Comparison of ENCODE assay signal across 8 cellular contexts in genomic region chr6:160991411-160992322, GRCh38. TPM values are rescaled to one million over a fixed set of nuclear protein-coding genes. Genes with fewer than 3 reads are reported as not detected.
DNase-seq lines count a peak whose midpoint lies in the region; ATAC-seq and TF ChIP-seq lines count a peak whose summit lies in the region.

A gene with protein sequence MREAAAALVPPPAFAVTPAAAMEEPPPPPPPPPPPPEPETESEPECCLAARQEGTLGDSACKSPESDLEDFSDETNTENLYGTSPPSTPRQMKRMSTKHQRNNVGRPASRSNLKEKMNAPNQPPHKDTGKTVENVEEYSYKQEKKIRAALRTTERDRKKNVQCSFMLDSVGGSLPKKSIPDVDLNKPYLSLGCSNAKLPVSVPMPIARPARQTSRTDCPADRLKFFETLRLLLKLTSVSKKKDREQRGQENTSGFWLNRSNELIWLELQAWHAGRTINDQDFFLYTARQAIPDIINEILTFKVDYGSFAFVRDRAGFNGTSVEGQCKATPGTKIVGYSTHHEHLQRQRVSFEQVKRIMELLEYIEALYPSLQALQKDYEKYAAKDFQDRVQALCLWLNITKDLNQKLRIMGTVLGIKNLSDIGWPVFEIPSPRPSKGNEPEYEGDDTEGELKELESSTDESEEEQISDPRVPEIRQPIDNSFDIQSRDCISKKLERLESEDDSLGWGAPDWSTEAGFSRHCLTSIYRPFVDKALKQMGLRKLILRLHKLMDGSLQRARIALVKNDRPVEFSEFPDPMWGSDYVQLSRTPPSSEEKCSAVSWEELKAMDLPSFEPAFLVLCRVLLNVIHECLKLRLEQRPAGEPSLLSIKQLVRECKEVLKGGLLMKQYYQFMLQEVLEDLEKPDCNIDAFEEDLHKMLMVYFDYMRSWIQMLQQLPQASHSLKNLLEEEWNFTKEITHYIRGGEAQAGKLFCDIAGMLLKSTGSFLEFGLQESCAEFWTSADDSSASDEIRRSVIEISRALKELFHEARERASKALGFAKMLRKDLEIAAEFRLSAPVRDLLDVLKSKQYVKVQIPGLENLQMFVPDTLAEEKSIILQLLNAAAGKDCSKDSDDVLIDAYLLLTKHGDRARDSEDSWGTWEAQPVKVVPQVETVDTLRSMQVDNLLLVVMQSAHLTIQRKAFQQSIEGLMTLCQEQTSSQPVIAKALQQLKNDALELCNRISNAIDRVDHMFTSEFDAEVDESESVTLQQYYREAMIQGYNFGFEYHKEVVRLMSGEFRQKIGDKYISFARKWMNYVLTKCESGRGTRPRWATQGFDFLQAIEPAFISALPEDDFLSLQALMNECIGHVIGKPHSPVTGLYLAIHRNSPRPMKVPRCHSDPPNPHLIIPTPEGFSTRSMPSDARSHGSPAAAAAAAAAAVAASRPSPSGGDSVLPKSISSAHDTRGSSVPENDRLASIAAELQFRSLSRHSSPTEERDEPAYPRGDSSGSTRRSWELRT (N-terminal part only) (plus strand): TSS chr6:160991769. CDS start chr6:160991932, 163 bp downstream.

- intact Hi-C loops in CD4-positive, alpha-beta memory T cell (cut with micrococcal nuclease), result loop anchor here (1.0 to 5.0 kb wide), 5 partner anchors 61 to 379 kb away; partner anchors contain the start of gene AGPAT4

- H3K4me3 Mint-ChIP-seq in CD4-positive, alpha-beta memory T cell, result peak within 1 kb of the TSS; percentile 91 to 100 (median 97)
- H3K4me3 Mint-ChIP-seq in activated CD8-positive, alpha-beta memory T cell treated with anti-CD3 and anti-CD28 coated beads, Interleukin-2, amount 10 ng/mL, durations not matched to agents 7 days and 5 days, result peak within 1 kb of the TSS; percentile 92
- H3K4me3 Mint-ChIP-seq in endodermal cell (peak within 1 kb of the TSS; percentile 97), mesothelial cell of epicardium (peak within 1 kb of the TSS; percentile 86)

- CTCF ChIA-PET in CD4-positive, alpha-beta memory T cell (lab: Charles Lee; ENCODE audit: partially characterized antibody), result interaction anchor here (0.9 to 3.3 kb wide), 11 partner anchors 10 to 380 kb away, joined by 3 to 24 read pairs (median 3); no protein-coding TSS in a partner anchor
- CTCF ChIA-PET in activated CD8-positive, alpha-beta memory T cell treated with anti-CD3 and anti-CD28 coated beads, Interleukin-2, amount 10 ng/mL, durations not matched to agents 7 days and 5 days (lab: Charles Lee), result interaction anchor here (0.6 to 2.6 kb wide), 12 partner anchors 10 to 382 kb away, joined by 3 to 12 read pairs (median 4); partner anchors contain the start of gene AGPAT4

- peak within 1 kb of the TSS; percentile 85 to 89 for H3K4me3 ChIP-seq in CD4-positive, alpha-beta memory T cell (ENCODE audit: low read length in 2 of 2)
- peak within 1 kb of the TSS; percentile 93 for H3K4me3 ChIP-seq in endodermal cell (ENCODE audit: low read length)

- H3K36me3 Mint-ChIP-seq in CD4-positive, alpha-beta memory T cell, result peaks cover 0 to 8% of the 10 kb centered on the region in 2 donors
- peaks cover 7% of the 10 kb centered on the region for H3K36me3 Mint-ChIP-seq in activated CD8-positive, alpha-beta memory T cell treated with anti-CD3 and anti-CD28 coated beads, Interleukin-2, amount 10 ng/mL, durations not matched to agents 7 days and 5 days
- H3K36me3 Mint-ChIP-seq in endodermal cell (ENCODE audit: low read depth) (peaks cover 11% of the 10 kb centered on the region), mesothelial cell of epicardium (no peaks in the 10 kb centered on the region)

- DNase-seq in CD4-positive, alpha-beta memory T cell, result peak; percentile 79 to 88 (median 83)
- DNase-seq in NOMO-1 treated with DMSO at 0.1 percent for 48 hours (lab: John Stamatoyannopoulos, UW; ENCODE audit: unreplicated experiment) (peak; percentile 58), endodermal cell (peak; percentile 90), mesothelial cell of epicardium (ENCODE audit: low spot score in 2 of 2, unreplicated experiment in 2 of 2) (peak; percentile 64 to 85)
- DNase-seq in activated CD8-positive, alpha-beta memory T cell treated with anti-CD3 and anti-CD28 coated beads, Interleukin-2, amount 10 ng/mL, durations not matched to agents 7 days and 5 days, result peak; percentile 81
- DNase-seq in stimulated activated CD8-positive, alpha-beta memory T cell treated with anti-CD3 and anti-CD28 coated beads, Interleukin-15, amount 100 ng/mL, for 48 hours (ENCODE audit: low read depth in 2 of 2), result peak; percentile 72 to 74

- H3K9me3 ChIP-seq in CD4-positive, alpha-beta memory T cell (ENCODE audit: control insufficient read depth in 1 of 2, low read length in 2 of 2), result no peaks in the 10 kb centered on the region
- H3K9me3 ChIP-seq in endodermal cell (ENCODE audit: control insufficient read depth, low read length), result peaks cover 15% of the 10 kb centered on the region

- 0% methylated on average over 26 to 124 of the region's 124 CpGs for WGBS in endodermal cell (ENCODE audit: insufficient coverage in 1 of 2, insufficient read length in 1 of 2), 2 experiments

- ATAC-seq in GM19328 (IDR thresholded peaks at IDR 0.05; ENCODE audit: unreplicated experiment), result peak; percentile 63
- peak; percentile 70 for ATAC-seq in HG03460 (IDR thresholded peaks at IDR 0.05; ENCODE audit: unreplicated experiment)
- ATAC-seq in activated CD8-positive, alpha-beta memory T cell treated with anti-CD3 and anti-CD28 coated beads, Interleukin-2, amount 10 ng/mL, durations not matched to agents 7 days and 5 days, result peak; percentile 77

- POLR2A ChIA-PET in CD4-positive, alpha-beta memory T cell (lab: Charles Lee; ENCODE audit: partially characterized antibody), result interaction anchor here (0.6 to 3.7 kb wide), 13 partner anchors 14 to 282 kb away, joined by 3 to 35 read pairs (median 7); partner anchors contain the start of gene AGPAT4

- H3K27me3 ChIP-seq in CD4-positive, alpha-beta memory T cell (ENCODE audit: insufficient read depth, low read length), result no peaks in the 10 kb centered on the region
- no peaks in the 10 kb centered on the region for H3K27me3 ChIP-seq in endodermal cell (ENCODE audit: control insufficient read depth, insufficient read depth, low read length, poor library complexity, severe bottlenecking)

- peak within 1 kb of the TSS; percentile 73 for H3K27ac ChIP-seq in CD4-positive, alpha-beta memory T cell (ENCODE audit: low read depth, low read length)
- H3K27ac ChIP-seq in endodermal cell (ENCODE audit: low read depth, low read length), result peak within 1 kb of the TSS; percentile 89

- no peaks in the 10 kb centered on the region for H3K36me3 ChIP-seq in CD4-positive, alpha-beta memory T cell (ENCODE audit: insufficient read depth, low read length)
- peaks cover 4% of the 10 kb centered on the region for H3K36me3 ChIP-seq in endodermal cell (ENCODE audit: control insufficient read depth, insufficient read depth, low read length)

- peaks cover 31 to 45% (median 38%) of the 10 kb centered on the region in 4 donors for H3K4me1 Mint-ChIP-seq in CD4-positive, alpha-beta memory T cell
- H3K4me1 Mint-ChIP-seq in activated CD8-positive, alpha-beta memory T cell treated with anti-CD3 and anti-CD28 coated beads, Interleukin-2, amount 10 ng/mL, durations not matched to agents 7 days and 5 days, result peaks cover 26% of the 10 kb centered on the region
- H3K4me1 Mint-ChIP-seq in endodermal cell, result peaks cover 31% of the 10 kb centered on the region
- peaks cover 12% of the 10 kb centered on the region for H3K4me1 Mint-ChIP-seq in mesothelial cell of epicardium

- H3K27me3 Mint-ChIP-seq in CD4-positive, alpha-beta memory T cell, result no peaks in the 10 kb centered on the region
- H3K27me3 Mint-ChIP-seq in activated CD8-positive, alpha-beta memory T cell treated with anti-CD3 and anti-CD28 coated beads, Interleukin-2, amount 10 ng/mL, durations not matched to agents 7 days and 5 days, result peaks cover 14% of the 10 kb centered on the region
- H3K27me3 Mint-ChIP-seq in endodermal cell (ENCODE audit: insufficient read depth), result no peaks in the 10 kb centered on the region
- H3K27me3 Mint-ChIP-seq in mesothelial cell of epicardium (ENCODE audit: low read depth), result no peaks in the 10 kb centered on the region

- peak within 1 kb of the TSS; percentile 72 for H3K9ac ChIP-seq in endodermal cell (ENCODE audit: extremely low read depth, low read length, poor library complexity, severe bottlenecking)

- H3K27ac Mint-ChIP-seq in CD4-positive, alpha-beta memory T cell, result peak within 1 kb of the TSS; percentile 96 to 99 (median 98)
- peak within 1 kb of the TSS; percentile 83 for H3K27ac Mint-ChIP-seq in activated CD8-positive, alpha-beta memory T cell treated with anti-CD3 and anti-CD28 coated beads, Interleukin-2, amount 10 ng/mL, durations not matched to agents 7 days and 5 days
- H3K27ac Mint-ChIP-seq in endodermal cell (peak within 1 kb of the TSS; percentile 97), mesothelial cell of epicardium (peak within 1 kb of the TSS; percentile 96)

- peaks cover 0 to 8% (median under 1%) of the 10 kb centered on the region in 8 donors for H3K9me3 Mint-ChIP-seq in CD4-positive, alpha-beta memory T cell
- H3K9me3 Mint-ChIP-seq in activated CD8-positive, alpha-beta memory T cell treated with anti-CD3 and anti-CD28 coated beads, Interleukin-2, amount 10 ng/mL, durations not matched to agents 7 days and 5 days (ENCODE audit: low read depth), result no peaks in the 10 kb centered on the region
- peaks cover 15% of the 10 kb centered on the region for H3K9me3 Mint-ChIP-seq in endodermal cell
- H3K9me3 Mint-ChIP-seq in mesothelial cell of epicardium, result peaks cover 6% of the 10 kb centered on the region

- peaks cover 42% of the 10 kb centered on the region for H3K4me1 ChIP-seq in CD4-positive, alpha-beta memory T cell (ENCODE audit: insufficient read depth, low read length)
- peaks cover 3% of the 10 kb centered on the region for H3K4me1 ChIP-seq in endodermal cell (ENCODE audit: control insufficient read depth, insufficient read depth, low read length)

- TF ChIP-seq CTCF in endodermal cell (conservative IDR thresholded peaks at IDR 0.05), result no peak
- TF ChIP-seq CTCF in mesothelial cell of epicardium (IDR thresholded peaks at IDR 0.05; ENCODE audit: unreplicated experiment), result no peak

RNA-seq across cellular contexts. Expression of the gene that starts here (rescaled TPM):
- total RNA-seq in CD4-positive, alpha-beta memory T cell, result 10 to 100 TPM; 78.0 to 90.1 TPM
- polyA plus RNA-seq in CD4-positive, alpha-beta memory T cell, result 10 to 100 TPM in 1 of 2 donors, 1 to 10 TPM in 1; 5.7 to 30.8 TPM
- total RNA-seq in activated CD8-positive, alpha-beta memory T cell treated with anti-CD3 and anti-CD28 coated beads, Interleukin-2, amount 10 ng/mL, durations not matched to agents 7 days and 5 days, result 10 to 100 TPM; 38.5 to 55.0 TPM
- 100 to 1,000 TPM in 1 of 2 donors, 10 to 100 TPM in 1; 82.8 to 105 TPM for total RNA-seq in endodermal cell
- 33.1 TPM for polyA plus RNA-seq in endodermal cell (2013, experiment 1 of 2)
- 31.5 TPM for polyA plus RNA-seq in endodermal cell (2013, experiment 2 of 2)
- total RNA-seq in mesothelial cell of epicardium, result 53.6 to 62.6 TPM (median 59.8 TPM) in 3 replicates

Comparison
In these comparisons a context has a peak if more than half of its experiments do, and no peak if none do; other contexts are left out.
1. Peak in every context shown above with its lines: DNase-seq, ATAC-seq, H3K4me3 ChIP-seq and H3K27ac ChIP-seq.